Comparison of ENCODE assay signal across 8 cellular contexts in the genomic region with DNA sequence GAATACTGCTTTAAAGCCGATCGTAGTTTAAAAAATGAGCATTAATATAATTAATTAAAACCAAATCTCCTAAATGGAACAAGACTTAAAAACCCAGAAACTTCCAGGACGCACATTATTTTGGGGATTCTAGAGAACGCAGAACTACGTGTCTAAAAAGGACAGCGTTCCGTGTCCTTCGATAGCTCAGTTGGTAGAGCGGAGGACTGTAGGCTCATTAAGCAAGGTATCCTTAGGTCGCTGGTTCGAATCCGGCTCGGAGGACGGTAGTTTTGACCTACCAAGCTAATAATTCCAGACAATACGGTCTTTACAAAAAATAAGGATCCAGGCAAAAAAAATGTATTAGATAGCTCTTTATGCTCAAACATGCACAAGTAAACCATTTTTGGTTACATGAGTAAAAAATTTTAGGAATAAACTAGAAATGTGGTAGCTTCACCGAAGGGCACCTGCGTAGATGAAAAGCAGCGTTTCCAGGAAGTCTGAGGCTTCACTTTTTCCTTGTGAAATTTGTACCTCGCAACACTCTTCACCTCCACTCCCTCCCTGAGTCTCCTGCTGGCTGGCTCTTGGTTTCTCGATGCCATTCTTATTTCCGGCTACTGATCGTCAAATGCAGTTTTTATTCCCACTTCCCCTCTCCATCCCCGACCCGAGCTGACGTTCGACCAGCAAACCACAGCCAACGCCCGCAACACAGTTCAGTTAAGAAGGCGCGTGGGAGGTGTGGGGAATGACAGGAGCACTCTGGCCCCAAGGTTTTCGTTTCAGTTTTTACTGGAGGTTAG. TPM values are rescaled to one million over a fixed set of nuclear protein-coding genes. Genes with fewer than 3 reads are reported as not detected.
DNase-seq lines count a peak whose midpoint lies in the region; ATAC-seq and TF ChIP-seq lines count a peak whose summit lies in the region.

No MANE protein-coding gene starts in this region.

- peaks cover 33% of the 10 kb centered on the region for H3K4me1 Mint-ChIP-seq in activated naive CD8-positive, alpha-beta T cell treated with anti-CD3 and anti-CD28 coated beads for 36 hours

- H4K20me1 ChIP-seq in hepatocyte (ENCODE audit: insufficient read depth, poor library complexity, severe bottlenecking) (no peaks in the 10 kb centered on the region), smooth muscle cell (ENCODE audit: low read depth) (no peaks in the 10 kb centered on the region)

- H3K9me3 Mint-ChIP-seq in activated naive CD8-positive, alpha-beta T cell treated with anti-CD3 and anti-CD28 coated beads for 36 hours, result peaks cover 19% of the 10 kb centered on the region

- H3K27me3 Mint-ChIP-seq in activated naive CD8-positive, alpha-beta T cell treated with anti-CD3 and anti-CD28 coated beads for 36 hours, result peaks cover 14% of the 10 kb centered on the region

- DNase-seq in HCEC 1CT (peak; percentile 75), RPMI8226 (peak; percentile 72), hepatocyte (ENCODE audit: low spot score) (peak; percentile 69), smooth muscle cell (lab: John Stamatoyannopoulos, UW; ENCODE audit: unreplicated experiment) (no peak), NCI-H748 (lab: John Stamatoyannopoulos, UW; ENCODE audit: unreplicated experiment) (no peak)
- DNase-seq in activated naive CD8-positive, alpha-beta T cell treated with anti-CD3 and anti-CD28 coated beads for 36 hours, result peak; percentile 81

- 1% methylated on average over 31 of the region's 31 CpGs for WGBS in hepatocyte (ENCODE audit: low lambda C conversion rate, missing lambda C conversion rate)
- WGBS in smooth muscle cell (ENCODE audit: low lambda C conversion rate), result 2% methylated on average over 31 of the region's 31 CpGs

- H3K79me2 ChIP-seq in hepatocyte (no peaks in the 10 kb centered on the region), smooth muscle cell (ENCODE audit: low read depth) (no peaks in the 10 kb centered on the region)

- peaks cover 6% of the 10 kb centered on the region for H3K36me3 Mint-ChIP-seq in activated naive CD8-positive, alpha-beta T cell treated with anti-CD3 and anti-CD28 coated beads for 36 hours

- H3K27me3 ChIP-seq in hepatocyte (peaks cover 5% of the 10 kb centered on the region), smooth muscle cell (ENCODE audit: low read depth) (peaks cover 5% of the 10 kb centered on the region)

- peak overlapping the region; percentile 96 for H3K27ac Mint-ChIP-seq in activated naive CD8-positive, alpha-beta T cell treated with anti-CD3 and anti-CD28 coated beads for 36 hours

- no peaks in the 10 kb centered on the region for H3K9me3 ChIP-seq in hepatocyte (ENCODE audit: low read depth)
- H3K9me3 ChIP-seq in smooth muscle cell (replicated peaks; ENCODE audit: low read depth), result no peaks in the 10 kb centered on the region

- H2AFZ ChIP-seq in hepatocyte (peak overlapping the region; percentile 29), smooth muscle cell (ENCODE audit: low read depth) (peak overlapping the region; percentile 75)

- ATAC-seq in HG03521 (IDR thresholded peaks at IDR 0.05; ENCODE audit: unreplicated experiment) (no peak), HG03108 (IDR thresholded peaks at IDR 0.05; ENCODE audit: unreplicated experiment) (no peak)

- H3K4me3 ChIP-seq in hepatocyte (peak overlapping the region; percentile 18), smooth muscle cell (peak overlapping the region; percentile 53)

- H3K36me3 ChIP-seq in hepatocyte (replicated peaks; ENCODE audit: insufficient read depth, low read depth) (no peaks in the 10 kb centered on the region), smooth muscle cell (ENCODE audit: low read depth) (no peaks in the 10 kb centered on the region)

- H3K4me1 ChIP-seq in hepatocyte (ENCODE audit: insufficient read depth), result no peaks in the 10 kb centered on the region
- H3K4me1 ChIP-seq in smooth muscle cell (ENCODE audit: low read depth), result no peaks in the 10 kb centered on the region

- no peak overlapping the region for H3K9ac ChIP-seq in smooth muscle cell (ENCODE audit: low read depth)

- H3K4me2 ChIP-seq in hepatocyte (peak overlapping the region; percentile 74), smooth muscle cell (peak overlapping the region; percentile 87)

- H3K4me3 Mint-ChIP-seq in activated naive CD8-positive, alpha-beta T cell treated with anti-CD3 and anti-CD28 coated beads for 36 hours, result peak overlapping the region; percentile 80

- peaks cover 3% of the 10 kb centered on the region for H3F3A ChIP-seq in smooth muscle cell (ENCODE audit: low read depth)

- no peak overlapping the region for H3K27ac ChIP-seq in hepatocyte
- H3K27ac ChIP-seq in smooth muscle cell (ENCODE audit: low read depth), result no peak overlapping the region

- TF ChIP-seq CTCF in hepatocyte (IDR thresholded peaks at IDR 0.05; ENCODE audit: poor library complexity), result no peak
- no peak for TF ChIP-seq CTCF in smooth muscle cell (IDR thresholded peaks at IDR 0.05; ENCODE audit: borderline replicate concordance, insufficient read depth, poor library complexity, severe bottlenecking)

- no peaks in the 10 kb centered on the region for H3K9me2 ChIP-seq in hepatocyte (replicated peaks; ENCODE audit: insufficient read depth)

RNA-seq across cellular contexts. Expression of a gene that starts 19.6 kb away (rescaled TPM):
- 10 to 100 TPM; 44.5 to 45.8 TPM for total RNA-seq in activated naive CD8-positive, alpha-beta T cell treated with anti-CD3 and anti-CD28 coated beads for 36 hours
- total RNA-seq in hepatocyte (23.3 and 23.4 TPM in 2 replicates), smooth muscle cell (22.8 and 23.7 TPM in 2 replicates)
- polyA plus RNA-seq in hepatocyte (30.4 and 32.1 TPM in 2 replicates), smooth muscle cell (34.9 and 40.2 TPM in 2 replicates)

RNA-seq across cellular contexts. Expression of a gene that starts 39.0 kb away (rescaled TPM):
- 10 to 100 TPM; 89.2 to 90.1 TPM for total RNA-seq in activated naive CD8-positive, alpha-beta T cell treated with anti-CD3 and anti-CD28 coated beads for 36 hours
- 53.5 and 67.1 TPM in 2 replicates for total RNA-seq in hepatocyte
- 35.9 and 41.2 TPM in 2 replicates for polyA plus RNA-seq in hepatocyte
- total RNA-seq in smooth muscle cell, result 53.6 and 75.0 TPM in 2 replicates
- polyA plus RNA-seq in smooth muscle cell, result 38.2 and 39.4 TPM in 2 replicates

Comparison
In these comparisons a context has a peak if more than half of its experiments do, and no peak if none do; other contexts are left out.
1. DNase-seq: peak in HCEC 1CT (single experiment), RPMI8226 (single experiment), activated naive CD8-positive, alpha-beta T cell treated with anti-CD3 and anti-CD28 coated beads for 36 hours (single experiment) and hepatocyte (single experiment); none in smooth muscle cell (single experiment) and NCI-H748 (single experiment).